Comparison of ENCODE assay signal across 2 cellular contexts in genomic region chr16:10441726-10442125, GRCh38.
TF ChIP-seq lines count a peak whose summit lies in the region.

No MANE protein-coding gene starts in this region.

TF ChIP-seq in HEK293, 187 proteins besides CTCF, POLR2A, EP300 and RAD21:
- TF ChIP-seq SETDB1 (IDR thresholded peaks at IDR 0.05; ENCODE audit: insufficient read length, low read length), result peak; percentile 56
- TF ChIP-seq TRIM28 (IDR thresholded peaks at IDR 0.05; ENCODE audit: borderline replicate concordance, low read length), result no peak

TF ChIP-seq in GM12878, 131 proteins besides CTCF, POLR2A, EP300 and RAD21:
- TF ChIP-seq CBX5 (IDR thresholded peaks at IDR 0.05; ENCODE audit: low read depth) (peak; percentile 92; the same call in 1 of the 2 replicates), MYC (IDR thresholded peaks at IDR 0.05; ENCODE audit: insufficient read depth, insufficient read length, insufficient replicate concordance, low read length, severe bottlenecking) (no peak)
TF ChIP-seq in GM12878: peak in this region for 1.
